1 cellular context compared by ENCODE assay signal in genomic region chr5:16455670-16456069, GRCh38.
TF ChIP-seq lines count a peak whose summit lies in the region.

No MANE protein-coding gene starts in this region.

TF ChIP-seq in K562, 482 proteins besides CTCF, POLR2A, EP300 and RAD21 (continued from another document):
- no peak for TF ChIP-seq DEAF1 (CRISPR knock-in tag; IDR thresholded peaks at IDR 0.05)
- no peak for TF ChIP-seq FUS (optimal IDR thresholded peaks at IDR 0.05; ENCODE audit: low read depth, low read length)
- TF ChIP-seq ZC3H8 (IDR thresholded peaks at IDR 0.05), result no peak
- TF ChIP-seq YBX1 (IDR thresholded peaks at IDR 0.05), result no peak
- no peak for TF ChIP-seq NR2C1 (IDR thresholded peaks at IDR 0.05)
- TF ChIP-seq NR2C1 (tag; IDR thresholded peaks at IDR 0.05), result no peak
- TF ChIP-seq PTRF (tag; IDR thresholded peaks at IDR 0.05), result no peak
- no peak for TF ChIP-seq PURB (CRISPR knock-in tag; IDR thresholded peaks at IDR 0.05; ENCODE audit: low read depth)
